ENCODE assay signal across 11 cellular contexts in genomic region chr1:230306158-230306557, GRCh38.
DNase-seq lines count a peak whose midpoint lies in the region; ATAC-seq and TF ChIP-seq lines count a peak whose summit lies in the region.
"Had no signal": no experiment of that assay in that cellular context is flagged by ENCODE, and none has a peak within 500 bp of the region (broad histone marks: within the 10 kb centered on the region; RNA-seq: fewer than 3 reads in every experiment).

No MANE protein-coding gene starts in this region.

- intact Hi-C loops in Right ventricle myocardium inferior (cut with DNase I), result loop anchor here (10.0 kb wide), 1 partner anchor 751 kb away; the partner anchor contains the start of gene ABCB10

- no peak overlapping the region for H3K27ac Mint-ChIP-seq in activated naive CD8-positive, alpha-beta T cell treated with anti-CD3 and anti-CD28 coated beads, Interleukin-2, amount 50 U/mL, for 24 hours
- no peak overlapping the region for H3K27ac Mint-ChIP-seq in osteocyte (ENCODE audit: unreplicated experiment)
- H3K27ac Mint-ChIP-seq: dendritic cell treated with granulocyte-macrophage colony-stimulating factor and Interleukin-4, amounts not matched to agents 40 ng/mL and 50 ng/mL, for 4 days had no signal

- H3K4me3 Mint-ChIP-seq in activated naive CD8-positive, alpha-beta T cell treated with anti-CD3 and anti-CD28 coated beads, Interleukin-2, amount 50 U/mL, for 24 hours, result no peak overlapping the region
- no peak overlapping the region for H3K4me3 Mint-ChIP-seq in osteocyte (ENCODE audit: unreplicated experiment)
- H3K4me3 Mint-ChIP-seq: dendritic cell treated with granulocyte-macrophage colony-stimulating factor and Interleukin-4, amounts not matched to agents 40 ng/mL and 50 ng/mL, for 4 days had no signal

- DNase-seq in GM12865 (ENCODE audit: low read depth) (peak; percentile 80), germinal center (ENCODE audit: low spot score) (no peak), osteocyte (ENCODE audit: extremely low spot score, unreplicated experiment) (no peak), Right ventricle myocardium inferior (ENCODE audit: missing footprints) (no peak)
- peak; percentile 28 for DNase-seq in activated naive CD8-positive, alpha-beta T cell treated with anti-CD3 and anti-CD28 coated beads, Interleukin-2, amount 50 U/mL, for 24 hours
- DNase-seq: DMS 273 treated with DMSO at 0.1 percent for 48 hours, NCI-H2081 treated with DMSO at 0.1 percent for 48 hours had no signal

- peak; percentile 42 for TF ChIP-seq CTCF in GM12865 (IDR thresholded peaks at IDR 0.05; ENCODE audit: insufficient read depth, low read depth, low read length, missing control alignments)
- no peak for TF ChIP-seq CTCF in osteocyte (IDR thresholded peaks at IDR 0.05)

- H3K4me1 Mint-ChIP-seq in activated naive CD8-positive, alpha-beta T cell treated with anti-CD3 and anti-CD28 coated beads, Interleukin-2, amount 50 U/mL, for 24 hours, result peaks cover 31% of the 10 kb centered on the region
- H3K4me1 Mint-ChIP-seq in osteocyte (ENCODE audit: unreplicated experiment), result peaks cover 3% of the 10 kb centered on the region

- H3K27me3 Mint-ChIP-seq in activated naive CD8-positive, alpha-beta T cell treated with anti-CD3 and anti-CD28 coated beads, Interleukin-2, amount 50 U/mL, for 24 hours, result peaks cover 4% of the 10 kb centered on the region
- H3K27me3 Mint-ChIP-seq in osteocyte (ENCODE audit: unreplicated experiment), result peaks cover 7% of the 10 kb centered on the region

- ATAC-seq in GM19035 (IDR thresholded peaks at IDR 0.05; ENCODE audit: unreplicated experiment) (peak; percentile 65), HG03354 (IDR thresholded peaks at IDR 0.05; ENCODE audit: poor library complexity, severe bottlenecking, unreplicated experiment) (peak; percentile 52), Right ventricle myocardium inferior (no peak), HG03159 (IDR thresholded peaks at IDR 0.05; ENCODE audit: unreplicated experiment) (no peak)
- ATAC-seq in activated naive CD8-positive, alpha-beta T cell treated with anti-CD3 and anti-CD28 coated beads, Interleukin-2, amount 50 U/mL, for 24 hours, result peak; percentile 81

- H3K4me3 ChIP-seq in GM12865 (ENCODE audit: low read depth, low read length), result no peak overlapping the region

- H3K36me3 Mint-ChIP-seq in activated naive CD8-positive, alpha-beta T cell treated with anti-CD3 and anti-CD28 coated beads, Interleukin-2, amount 50 U/mL, for 24 hours (ENCODE audit: low read depth), result no peaks in the 10 kb centered on the region
- H3K36me3 Mint-ChIP-seq in osteocyte (ENCODE audit: unreplicated experiment), result no peaks in the 10 kb centered on the region

- H3K9me3 Mint-ChIP-seq in activated naive CD8-positive, alpha-beta T cell treated with anti-CD3 and anti-CD28 coated beads, Interleukin-2, amount 50 U/mL, for 24 hours, result no peaks in the 10 kb centered on the region
- no peaks in the 10 kb centered on the region for H3K9me3 Mint-ChIP-seq in osteocyte (ENCODE audit: unreplicated experiment)
- H3K9me3 Mint-ChIP-seq: dendritic cell treated with granulocyte-macrophage colony-stimulating factor and Interleukin-4, amounts not matched to agents 40 ng/mL and 50 ng/mL, for 4 days had no signal

Comparison
In these comparisons a context has a peak if more than half of its experiments do, and no peak if none do; other contexts are left out.
1. DNase-seq: peak in GM12865 (single experiment) and activated naive CD8-positive, alpha-beta T cell treated with anti-CD3 and anti-CD28 coated beads, Interleukin-2, amount 50 U/mL, for 24 hours (single experiment); none in germinal center (single experiment), osteocyte (single experiment) and Right ventricle myocardium inferior (single experiment).
2. ATAC-seq: peak in GM19035 (single experiment), HG03354 (single experiment) and activated naive CD8-positive, alpha-beta T cell treated with anti-CD3 and anti-CD28 coated beads, Interleukin-2, amount 50 U/mL, for 24 hours (single experiment); none in Right ventricle myocardium inferior (single experiment) and HG03159 (single experiment).